ENCODE assay signal across 16 cellular contexts in the genomic region with DNA sequence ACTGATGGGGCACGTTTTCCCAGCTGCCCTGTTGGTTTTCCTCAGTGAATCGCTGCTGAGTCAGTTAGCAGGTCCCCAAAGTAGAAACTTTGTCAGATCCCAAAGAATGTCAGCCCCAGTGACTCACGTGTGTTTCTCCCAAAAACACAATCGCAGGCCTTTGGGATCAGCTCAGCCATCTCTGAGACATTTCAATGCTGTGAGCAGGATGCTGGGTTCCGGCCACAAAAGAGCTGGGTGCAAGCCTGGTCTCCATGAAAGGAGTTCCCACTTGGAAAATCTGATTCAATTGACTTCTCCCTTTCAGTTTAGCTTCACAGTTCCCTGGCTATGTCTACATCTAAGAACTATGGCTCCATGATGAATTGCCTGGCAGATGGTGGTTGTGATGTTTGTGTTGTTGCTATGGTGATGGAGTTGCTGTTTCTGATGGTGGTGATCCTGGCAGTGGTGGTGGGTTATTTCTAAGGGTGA. TPM values are rescaled to one million over a fixed set of nuclear protein-coding genes. Genes with fewer than 3 reads are reported as not detected.
DNase-seq lines count a peak whose midpoint lies in the region; ATAC-seq and TF ChIP-seq lines count a peak whose summit lies in the region.
"Had no signal": no experiment of that assay in that cellular context is flagged by ENCODE, and none has a peak within 500 bp of the region (broad histone marks: within the 10 kb centered on the region; RNA-seq: fewer than 3 reads in every experiment).

No MANE protein-coding gene starts in this region.

- no peak overlapping the region for H2AK5ac ChIP-seq in mesendoderm (ENCODE audit: low read length)

- intact Hi-C loops in mammary epithelial cell (cut with micrococcal nuclease), result no loop called here

- ATAC-seq in activated CD8-positive, alpha-beta T cell treated with anti-CD3 and anti-CD28 coated beads, Interleukin-2, amount 10 ng/mL, durations not matched to agents 7 days and 5 days, result no peak
- ATAC-seq: activated CD4-positive, alpha-beta T cell treated with anti-CD3 and anti-CD28 coated beads for 36 hours; left colon had no signal

- no peak for TF ChIP-seq CTCF in mammary epithelial cell (conservative IDR thresholded peaks at IDR 0.05 in 1 of 2, IDR thresholded peaks at IDR 0.05 in 1 of 2; ENCODE audit: extremely low read depth in 1 of 2, insufficient read depth in 1 of 2, low read depth in 1 of 2, low read length in 2 of 2)

- H2AFZ ChIP-seq in mammary epithelial cell (ENCODE audit: low read depth, low read length), result peak overlapping the region; percentile 3

- H3K18ac ChIP-seq in mesendoderm (ENCODE audit: low read length), result no peak overlapping the region

- no TSS peak for BruUV-seq in mammary epithelial cell (replicated peaks; lab: Mats Ljungman, UMichigan)

- H2BK120ac ChIP-seq in mesendoderm (ENCODE audit: low read depth, low read length), result no peak overlapping the region

- H3K27ac ChIP-seq in mammary epithelial cell (ENCODE audit: insufficient read depth, low read depth, low read length), result peak overlapping the region; percentile 68
- H3K27ac ChIP-seq in mesodermal cell (ENCODE audit: low read depth, low read length, severe bottlenecking), result peak overlapping the region; percentile 93
- no peak overlapping the region for H3K27ac ChIP-seq in mesendoderm (ENCODE audit: low read depth, low read length)
- H3K27ac ChIP-seq: HL-60, Peyer's patch, upper lobe of left lung had no signal

- H3K36me3 ChIP-seq in mammary epithelial cell (ENCODE audit: insufficient read depth, low read length), result no peaks in the 10 kb centered on the region
- no peaks in the 10 kb centered on the region for H3K36me3 ChIP-seq in mesodermal cell (ENCODE audit: control insufficient read depth, insufficient read depth, low read length)
- H3K36me3 ChIP-seq in mesendoderm (ENCODE audit: control insufficient read depth, insufficient read depth, low read length), result no peaks in the 10 kb centered on the region
- H3K36me3 ChIP-seq: Peyer's patch, upper lobe of left lung had no signal

- POLR2A ChIA-PET in activated CD8-positive, alpha-beta T cell treated with anti-CD3 and anti-CD28 coated beads, Interleukin-2, amount 10 ng/mL, durations not matched to agents 7 days and 5 days (lab: Charles Lee), result no interaction called here

- H2BK15ac ChIP-seq in mesendoderm (replicated peaks; ENCODE audit: low read depth), result no peak overlapping the region

- H4K20me1 ChIP-seq in mammary epithelial cell (ENCODE audit: insufficient read depth, low read length), result no peaks in the 10 kb centered on the region

- H3K4me3 Mint-ChIP-seq in activated CD8-positive, alpha-beta T cell treated with anti-CD3 and anti-CD28 coated beads, Interleukin-2, amount 10 ng/mL, durations not matched to agents 7 days and 5 days, result no peak overlapping the region
- H3K4me3 Mint-ChIP-seq: activated CD4-positive, alpha-beta T cell treated with anti-CD3 and anti-CD28 coated beads for 36 hours; activated naive CD4-positive, alpha-beta T cell treated with anti-CD3 and anti-CD28 coated beads, Interleukin-2, amount 50 U/mL, for 24 hours had no signal

- H2BK5ac ChIP-seq in mesendoderm (ENCODE audit: low read length), result no peak overlapping the region

- peaks cover 7% of the 10 kb centered on the region for H3K4me1 Mint-ChIP-seq in activated CD8-positive, alpha-beta T cell treated with anti-CD3 and anti-CD28 coated beads, Interleukin-2, amount 10 ng/mL, durations not matched to agents 7 days and 5 days (ENCODE audit: low read depth)

- DNase-seq in AG20443 (ENCODE audit: low spot score) (peak; percentile 91), LHCN-M2 (ENCODE audit: low read depth) (peak; percentile 98), mammary epithelial cell (peak; percentile 90), NCI-H2081 treated with DMSO at 0.1 percent for 48 hours (lab: John Stamatoyannopoulos, UW) (no peak), mesendoderm (no peak), NCI-H1105 treated with DMSO at 0.1 percent for 48 hours (lab: John Stamatoyannopoulos, UW) (no peak)
- DNase-seq in activated CD8-positive, alpha-beta T cell treated with anti-CD3 and anti-CD28 coated beads, Interleukin-2, amount 10 ng/mL, durations not matched to agents 7 days and 5 days, result no peak
- DNase-seq: activated CD4-positive, alpha-beta T cell treated with anti-CD3 and anti-CD28 coated beads for 36 hours; DND-41; NCI-H1436; upper lobe of left lung had no signal

- no peak overlapping the region for H3K4me3 ChIP-seq in mammary epithelial cell (replicated peaks in 1 of 3; ENCODE audit: insufficient read depth in 1 of 3, low read depth in 2 of 3, low read length in 3 of 3)
- no peak overlapping the region for H3K4me3 ChIP-seq in mesodermal cell (ENCODE audit: extremely low read depth, insufficient read depth, low read length, poor library complexity, severe bottlenecking)
- no peak overlapping the region for H3K4me3 ChIP-seq in mesendoderm (ENCODE audit: low read length)
- H3K4me3 ChIP-seq: Peyer's patch, upper lobe of left lung had no signal

- dilution Hi-C loops in mammary epithelial cell (cut with HindIII; ENCODE audit: low sequenced_read_pairs), result no loop called here

- in situ Hi-C loops in mammary epithelial cell (cut with MboI; ENCODE audit: low sequenced_read_pairs in 2 of 2), result no loop called here

- H4K8ac ChIP-seq in mesendoderm (ENCODE audit: low read depth, low read length), result no peak overlapping the region

- H3K4me1 ChIP-seq in mammary epithelial cell (ENCODE audit: insufficient read depth, low read length) (peaks cover 29% of the 10 kb centered on the region), mesodermal cell (ENCODE audit: control insufficient read depth, insufficient read depth, low read length, poor library complexity, severe bottlenecking) (peaks cover 30% of the 10 kb centered on the region), mesendoderm (ENCODE audit: control insufficient read depth, low read depth, low read length) (peaks cover 3% of the 10 kb centered on the region)
- H3K4me1 ChIP-seq: Peyer's patch, upper lobe of left lung had no signal

- H3K9ac ChIP-seq in mammary epithelial cell (ENCODE audit: insufficient read depth, low read length) (no peak overlapping the region), mesendoderm (ENCODE audit: low read length) (no peak overlapping the region)

- H4K5ac ChIP-seq in mesendoderm (ENCODE audit: low read length), result no peak overlapping the region

- H3K79me2 ChIP-seq in mammary epithelial cell (ENCODE audit: insufficient read depth, low read length), result no peaks in the 10 kb centered on the region
- no peaks in the 10 kb centered on the region for H3K79me2 ChIP-seq in mesendoderm (ENCODE audit: control insufficient read depth, insufficient read depth, low read length)

- no peak overlapping the region for H3K56ac ChIP-seq in mesendoderm (ENCODE audit: low read length)

- H3K79me1 ChIP-seq in mesendoderm (ENCODE audit: low read length), result no peaks in the 10 kb centered on the region

- H3K27ac Mint-ChIP-seq in activated CD8-positive, alpha-beta T cell treated with anti-CD3 and anti-CD28 coated beads, Interleukin-2, amount 10 ng/mL, durations not matched to agents 7 days and 5 days, result no peak overlapping the region
- H3K27ac Mint-ChIP-seq: activated CD4-positive, alpha-beta T cell treated with anti-CD3 and anti-CD28 coated beads for 36 hours; activated naive CD4-positive, alpha-beta T cell treated with anti-CD3 and anti-CD28 coated beads, Interleukin-2, amount 50 U/mL, for 24 hours had no signal

- H3K23ac ChIP-seq in mesendoderm (ENCODE audit: low read length), result no peak overlapping the region

- WGBS in mammary epithelial cell (ENCODE audit: low coverage, missing lambda C conversion rate), result 7% methylated on average over 4 of the region's 5 CpGs
- WGBS in mesodermal cell (ENCODE audit: insufficient coverage in 2 of 2), 2 experiments, result 80 to 84% methylated on average over 5 of the region's 5 CpGs
- WGBS in mesendoderm (ENCODE audit: extremely low coverage, insufficient coverage, low lambda C conversion rate), result no CpG with 5 or more reads among the region's 5 CpGs

- CTCF ChIA-PET in mammary epithelial cell (lab: Charles Lee; ENCODE audit: low non-redundant PET), result no interaction called here
- CTCF ChIA-PET in activated CD8-positive, alpha-beta T cell treated with anti-CD3 and anti-CD28 coated beads, Interleukin-2, amount 10 ng/mL, durations not matched to agents 7 days and 5 days (lab: Charles Lee), result no interaction called here

- peaks cover 18% of the 10 kb centered on the region for H3K9me3 Mint-ChIP-seq in activated CD8-positive, alpha-beta T cell treated with anti-CD3 and anti-CD28 coated beads, Interleukin-2, amount 10 ng/mL, durations not matched to agents 7 days and 5 days (ENCODE audit: insufficient read depth)
- H3K9me3 Mint-ChIP-seq: activated naive CD4-positive, alpha-beta T cell treated with anti-CD3 and anti-CD28 coated beads, Interleukin-2, amount 50 U/mL, for 24 hours had no signal

- H3K4me2 ChIP-seq in mammary epithelial cell (ENCODE audit: insufficient read depth, low read depth, low read length), result peak overlapping the region; percentile 29
- H3K4me2 ChIP-seq in mesendoderm (ENCODE audit: low read length), result no peak overlapping the region

- H3K9me3 ChIP-seq in mammary epithelial cell (replicated peaks; ENCODE audit: insufficient read depth, low read length) (no peaks in the 10 kb centered on the region), mesodermal cell (ENCODE audit: control insufficient read depth, low read length) (peaks cover 14% of the 10 kb centered on the region)
- H3K9me3 ChIP-seq: Peyer's patch had no signal

- peaks cover 3% of the 10 kb centered on the region for H3K36me3 Mint-ChIP-seq in activated CD8-positive, alpha-beta T cell treated with anti-CD3 and anti-CD28 coated beads, Interleukin-2, amount 10 ng/mL, durations not matched to agents 7 days and 5 days (ENCODE audit: low read depth)

- H3K4ac ChIP-seq in mesendoderm (ENCODE audit: low read depth, low read length), result no peak overlapping the region

- H3K27me3 Mint-ChIP-seq in activated CD8-positive, alpha-beta T cell treated with anti-CD3 and anti-CD28 coated beads, Interleukin-2, amount 10 ng/mL, durations not matched to agents 7 days and 5 days (ENCODE audit: low read depth), result peaks cover 1% of the 10 kb centered on the region
- H3K27me3 Mint-ChIP-seq: activated CD4-positive, alpha-beta T cell treated with anti-CD3 and anti-CD28 coated beads for 36 hours; activated naive CD4-positive, alpha-beta T cell treated with anti-CD3 and anti-CD28 coated beads, Interleukin-2, amount 50 U/mL, for 24 hours had no signal

- no peaks in the 10 kb centered on the region for H3K27me3 ChIP-seq in mammary epithelial cell (ENCODE audit: insufficient read depth, low read length)
- H3K27me3 ChIP-seq in mesendoderm (ENCODE audit: insufficient read depth, low read length, poor library complexity), result no peaks in the 10 kb centered on the region
- H3K27me3 ChIP-seq: Peyer's patch, upper lobe of left lung had no signal

RNA-seq across cellular contexts. Expression of a gene that starts 28.0 kb away (rescaled TPM):
- total RNA-seq in LHCN-M2 (2014; rRNA removed) (11.8 and 21.0 TPM in 2 replicates), mammary epithelial cell (under 1 TPM; 0.67 to 0.75 TPM)
- 36.9 TPM for polyA plus RNA-seq in LHCN-M2 (2012)
- polyA plus RNA-seq in mammary epithelial cell, result 0.59 TPM
- polyA minus RNA-seq in mammary epithelial cell, result 2.2 TPM
- polyA plus RNA-seq in mesodermal cell (2013, experiment 1 of 2), result 1.3 TPM
- 2.2 TPM for polyA plus RNA-seq in mesodermal cell (2013, experiment 2 of 2)
- not detected for total RNA-seq in activated CD8-positive, alpha-beta T cell treated with anti-CD3 and anti-CD28 coated beads, Interleukin-2, amount 10 ng/mL, durations not matched to agents 7 days and 5 days
- polyA plus RNA-seq in mesendoderm (2013, experiment 1 of 2), result 0.08 TPM
- 0.04 TPM for polyA plus RNA-seq in mesendoderm (2013, experiment 2 of 2)
- total RNA-seq: activated CD4-positive, alpha-beta T cell treated with anti-CD3 and anti-CD28 coated beads for 36 hours had no signal

Comparison
In these comparisons a context has a peak if more than half of its experiments do, and no peak if none do; other contexts are left out.
1. DNase-seq: peak in AG20443 (single experiment), LHCN-M2 (single experiment) and mammary epithelial cell (single experiment); none in activated CD8-positive, alpha-beta T cell treated with anti-CD3 and anti-CD28 coated beads, Interleukin-2, amount 10 ng/mL, durations not matched to agents 7 days and 5 days (single experiment), NCI-H2081 treated with DMSO at 0.1 percent for 48 hours (single experiment), mesendoderm (single experiment) and NCI-H1105 treated with DMSO at 0.1 percent for 48 hours (single experiment).